Comparison of ENCODE assay signal across 23 cellular contexts in the genomic region with DNA sequence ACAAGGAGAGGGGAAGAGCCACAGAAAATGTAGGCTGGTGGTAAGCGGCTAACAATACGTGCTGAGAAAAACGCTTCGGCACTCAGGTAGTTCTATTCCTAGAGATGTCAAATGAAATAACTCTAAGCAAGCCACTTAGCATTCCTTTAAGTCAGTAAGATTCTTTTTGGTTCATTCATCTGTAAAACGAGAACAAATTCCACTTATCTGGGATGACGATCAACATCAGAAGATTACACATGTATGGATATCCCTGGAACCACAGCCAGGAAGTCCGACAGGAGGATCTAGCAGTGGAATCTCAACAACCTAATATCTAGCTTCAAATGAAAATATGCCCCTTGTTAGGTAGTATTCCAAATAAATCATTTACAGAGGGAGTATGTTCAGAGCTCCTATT.
DNase-seq lines count a peak whose midpoint lies in the region; FAIRE-seq and TF ChIP-seq lines count a peak whose summit lies in the region.
"Had no signal": no experiment of that assay in that cellular context is flagged by ENCODE, and none has a peak within 500 bp of the region (broad histone marks: within the 10 kb centered on the region; RNA-seq: fewer than 3 reads in every experiment).

No MANE protein-coding gene starts in this region.

- no peaks in the 10 kb centered on the region for H3K79me2 ChIP-seq in trophoblast cell (ENCODE audit: control insufficient read depth, insufficient read depth, low read length, poor library complexity)

- H3K4me1 ChIP-seq in SJCRH30 (peaks cover 16% of the 10 kb centered on the region), trophoblast cell (ENCODE audit: control insufficient read depth in 1 of 2, insufficient read depth in 2 of 2, low read length in 2 of 2) (peaks cover 0 to 3% of the 10 kb centered on the region in 2 experiments), kidney (ENCODE audit: control insufficient read depth in 1 of 2, insufficient read depth in 1 of 2, low read depth in 1 of 2, low read length in 2 of 2) (no peaks in the 10 kb centered on the region)

- no peak overlapping the region for H4K91ac ChIP-seq in trophoblast cell (ENCODE audit: low read depth, low read length)

- H3K36me3 Mint-ChIP-seq in activated CD4-positive, alpha-beta memory T cell treated with anti-CD3 and anti-CD28 coated beads, Interleukin-2, amount 10 ng/mL, durations not matched to agents 7 days and 5 days (ENCODE audit: low read depth): no peaks in the 10 kb centered on the region
- H3K36me3 Mint-ChIP-seq: CD14-positive monocyte; CD8-positive, alpha-beta memory T cell had no signal

- H3K36me3 ChIP-seq in SJCRH30 (no peaks in the 10 kb centered on the region), trophoblast cell (ENCODE audit: control insufficient read depth in 1 of 2, insufficient read depth in 2 of 2, low read length in 2 of 2) (no peaks in the 10 kb centered on the region), kidney (ENCODE audit: control insufficient read depth in 1 of 2, insufficient read depth in 2 of 2, low read length in 2 of 2) (no peaks in the 10 kb centered on the region)

- no peak for TF ChIP-seq CTCF in kidney (IDR thresholded peaks at IDR 0.05; ENCODE audit: borderline replicate concordance, extremely low read depth, insufficient read depth)

- H3K4me3 ChIP-seq in SJCRH30 (peak overlapping the region; percentile 30), trophoblast cell (ENCODE audit: low read depth, low read length) (no peak overlapping the region), kidney (ENCODE audit: low read length in 2 of 2) (no peak overlapping the region)
- H3K4me3 ChIP-seq: GM23248, K562, SK-N-MC had no signal

- no peak overlapping the region for H3K4ac ChIP-seq in trophoblast cell (ENCODE audit: low read depth, low read length)

- CTCF ChIA-PET in activated CD4-positive, alpha-beta memory T cell treated with anti-CD3 and anti-CD28 coated beads, Interleukin-2, amount 10 ng/mL, durations not matched to agents 7 days and 5 days (lab: Charles Lee): no interaction called here

- H3K9me3 Mint-ChIP-seq in activated CD4-positive, alpha-beta memory T cell treated with anti-CD3 and anti-CD28 coated beads, Interleukin-2, amount 10 ng/mL, durations not matched to agents 7 days and 5 days: no peaks in the 10 kb centered on the region
- H3K9me3 Mint-ChIP-seq: CD8-positive, alpha-beta memory T cell had no signal

- H3K18ac ChIP-seq in trophoblast cell (ENCODE audit: low read length): no peak overlapping the region

- no peaks in the 10 kb centered on the region for H3K79me1 ChIP-seq in trophoblast cell (ENCODE audit: low read length)

- no peak for FAIRE-seq in kidney (lab: Jason Lieb, UNC)
- FAIRE-seq: GM12892, GM19239, K562 had no signal

- H3K27ac ChIP-seq in SJCRH30: peak overlapping the region; percentile 79
- no peak overlapping the region for H3K27ac ChIP-seq in trophoblast cell (ENCODE audit: low read depth, low read length)
- H3K27ac ChIP-seq in kidney (ENCODE audit: low read depth in 2 of 2, low read length in 2 of 2): no peak overlapping the region
- H3K27ac ChIP-seq: GM23248, SK-N-MC had no signal

- H2BK5ac ChIP-seq in trophoblast cell (ENCODE audit: low read depth, low read length, poor library complexity): no peak overlapping the region

- POLR2A ChIA-PET in activated CD4-positive, alpha-beta memory T cell treated with anti-CD3 and anti-CD28 coated beads, Interleukin-2, amount 10 ng/mL, durations not matched to agents 7 days and 5 days (lab: Charles Lee): no interaction called here

- H3K23ac ChIP-seq in trophoblast cell (ENCODE audit: low read length): peak overlapping the region; percentile 70

- no peak for DNase-seq in SJCRH30
- peak; percentile 31 for DNase-seq in kidney tubule cell (ENCODE audit: low spot score)
- peak in 1 of 2 donors; percentile 79 for DNase-seq in trophoblast cell
- DNase-seq in kidney: no peak
- no peak for DNase-seq in C1 segment of cervical spinal cord (lab: John Stamatoyannopoulos, UW)
- DNase-seq in Ammon's horn (ENCODE audit: low spot score): no peak
- no peak for DNase-seq in activated CD4-positive, alpha-beta memory T cell treated with anti-CD3 and anti-CD28 coated beads, Interleukin-2, amount 10 ng/mL, durations not matched to agents 7 days and 5 days
- DNase-seq: CD8-positive, alpha-beta memory T cell; DMS79 treated with DMSO at 0.1 percent for 48 hours; GM23248; H7; Kasumi-1; NCI-H187; NCI-H2081 treated with DMSO at 0.1 percent for 48 hours; NCI-H2171 treated with DMSO at 0.1 percent for 48 hours; NCI-H510A treated with DMSO at 0.1 percent for 48 hours; SHP77 treated with DMSO at 0.1 percent for 48 hours had no signal

- H3K4me2 ChIP-seq in trophoblast cell (ENCODE audit: low read length): no peak overlapping the region

- no peaks in the 10 kb centered on the region for H3K9me3 ChIP-seq in SJCRH30 (replicated peaks)
- no peaks in the 10 kb centered on the region for H3K9me3 ChIP-seq in trophoblast cell (ENCODE audit: insufficient read depth, low read depth, low read length)
- no peaks in the 10 kb centered on the region for H3K9me3 ChIP-seq in kidney (ENCODE audit: control insufficient read depth in 1 of 2, low read length in 2 of 2)

- no peak overlapping the region for H2AFZ ChIP-seq in trophoblast cell (ENCODE audit: insufficient read depth, low read length, poor library complexity)
- H2AFZ ChIP-seq: GM23248 had no signal

- H3K4me3 Mint-ChIP-seq in activated CD4-positive, alpha-beta memory T cell treated with anti-CD3 and anti-CD28 coated beads, Interleukin-2, amount 10 ng/mL, durations not matched to agents 7 days and 5 days: no peak overlapping the region
- H3K4me3 Mint-ChIP-seq: B cell; CD14-positive monocyte; CD8-positive, alpha-beta memory T cell had no signal

- intact Hi-C loops in kidney (cut with DNase I): no loop called here

- WGBS in trophoblast cell (ENCODE audit: extremely low coverage, insufficient coverage, insufficient read length): no CpG with 5 or more reads among the region's 7 CpGs

- H3K27me3 Mint-ChIP-seq in activated CD4-positive, alpha-beta memory T cell treated with anti-CD3 and anti-CD28 coated beads, Interleukin-2, amount 10 ng/mL, durations not matched to agents 7 days and 5 days: peaks cover 9% of the 10 kb centered on the region

- H3K9ac ChIP-seq in trophoblast cell (ENCODE audit: low read length): no peak overlapping the region
- H3K9ac ChIP-seq in kidney (ENCODE audit: low read length in 2 of 2): no peak overlapping the region
- H3K9ac ChIP-seq: GM23248 had no signal

- no peaks in the 10 kb centered on the region for H3K4me1 Mint-ChIP-seq in activated CD4-positive, alpha-beta memory T cell treated with anti-CD3 and anti-CD28 coated beads, Interleukin-2, amount 10 ng/mL, durations not matched to agents 7 days and 5 days
- H3K4me1 Mint-ChIP-seq: B cell; CD14-positive monocyte; CD8-positive, alpha-beta memory T cell had no signal

- H2BK12ac ChIP-seq in trophoblast cell (ENCODE audit: low read length): no peak overlapping the region

- H3K14ac ChIP-seq in trophoblast cell (ENCODE audit: low read length): no peak overlapping the region

- H4K12ac ChIP-seq in trophoblast cell (ENCODE audit: low read depth, low read length): no peak overlapping the region

- H3K27me3 ChIP-seq in SJCRH30: no peaks in the 10 kb centered on the region
- H3K27me3 ChIP-seq in trophoblast cell (ENCODE audit: insufficient read depth, low read length): no peaks in the 10 kb centered on the region

- no peak overlapping the region for H2AK5ac ChIP-seq in trophoblast cell (ENCODE audit: low read length)

- no peak overlapping the region for H4K8ac ChIP-seq in trophoblast cell (ENCODE audit: low read depth, low read length)

- H2BK120ac ChIP-seq in trophoblast cell (ENCODE audit: insufficient read depth, low read length, poor library complexity): no peak overlapping the region

- H3K27ac Mint-ChIP-seq in activated CD4-positive, alpha-beta memory T cell treated with anti-CD3 and anti-CD28 coated beads, Interleukin-2, amount 10 ng/mL, durations not matched to agents 7 days and 5 days: no peak overlapping the region
- H3K27ac Mint-ChIP-seq: B cell; CD14-positive monocyte; CD8-positive, alpha-beta memory T cell had no signal
